20 cellular contexts compared by ENCODE assay signal in genomic region chr1:116207126-116207735, GRCh38.
"Had no signal": no experiment of that assay in that cellular context is flagged by ENCODE, and none has a peak within 500 bp of the region (broad histone marks: within the 10 kb centered on the region; RNA-seq: fewer than 3 reads in every experiment).

No MANE protein-coding gene starts in this region.

- DNase-seq: cerebellar nuclear complex; dermis blood vessel endothelial cell; endodermal cell; gastrocnemius medialis; heart right ventricle; hypothalamus; kidney glomerular epithelial cell; left ventricle myocardium inferior; mesenchymal stem cell; naive thymus-derived CD4-positive, alpha-beta T cell; nephron progenitor cell; stimulated activated CD4-positive, alpha-beta T cell treated with anti-CD3 and anti-CD28 coated beads, Interleukin-2, amount 100 ng/mL, for 24 hours; stimulated activated CD4-positive, alpha-beta T cell treated with anti-CD3 and anti-CD28 coated beads, Interleukin-4, amount 100 ng/mL, for 4 hours; stimulated activated naive B cell treated with anti-CD40 and anti-IgM and Interleukin-4, amounts not matched to agents 10 μg/mL and 1 μg/mL and 100 μg/mL, for 72 hours; stimulated activated naive CD8-positive, alpha-beta T cell treated with anti-CD3 and anti-CD28 coated beads, Interleukin-15, amount 100 ng/mL, for 72 hours; testis had no signal

- H3K27me3 ChIP-seq: gastrocnemius medialis, heart right ventricle, neutrophil, testis, tibial nerve had no signal

- H3K9me3 ChIP-seq: gastrocnemius medialis, neutrophil, testis had no signal

- H3K4me3 ChIP-seq: gastrocnemius medialis, heart right ventricle, left ventricle myocardium inferior, lung, testis, tibial nerve had no signal

- H3K4me1 ChIP-seq: gastrocnemius medialis, heart right ventricle, left ventricle myocardium inferior, testis, tibial nerve had no signal

- H3K36me3 ChIP-seq: gastrocnemius medialis, heart right ventricle, left ventricle myocardium inferior, neutrophil, tibial nerve had no signal

- H3K27ac ChIP-seq: gastrocnemius medialis, heart right ventricle, left ventricle myocardium inferior, neutrophil, testis, tibial nerve had no signal

- ATAC-seq: gastrocnemius medialis; heart right ventricle; naive thymus-derived CD4-positive, alpha-beta T cell; sciatic nerve; stimulated activated naive B cell treated with anti-CD40 and anti-IgM and Interleukin-4, amounts not matched to agents 10 μg/mL and 1 μg/mL and 100 μg/mL, for 72 hours; stimulated activated naive CD8-positive, alpha-beta T cell treated with anti-CD3 and anti-CD28 coated beads, Interleukin-15, amount 100 ng/mL, for 72 hours had no signal
